Comparison of ENCODE assay signal across 13 cellular contexts in genomic region chr3:156710429-156710828, GRCh38. TPM values are rescaled to one million over a fixed set of nuclear protein-coding genes. Genes with fewer than 3 reads are reported as not detected.
DNase-seq lines count a peak whose midpoint lies in the region; TF ChIP-seq lines count a peak whose summit lies in the region.
"Had no signal": no experiment of that assay in that cellular context is flagged by ENCODE, and none has a peak within 500 bp of the region (broad histone marks: within the 10 kb centered on the region; RNA-seq: fewer than 3 reads in every experiment).

No MANE protein-coding gene starts in this region.

- intact Hi-C loops in activated naive CD4-positive, alpha-beta T cell treated with anti-CD3 and anti-CD28 coated beads for 36 hours (cut with micrococcal nuclease): no loop called here

- no peak overlapping the region for H2BK12ac ChIP-seq in mesenchymal stem cell (ENCODE audit: low read length in 2 of 2)

- WGBS in GM23248 (ENCODE audit: low coverage in 1 of 2, low lambda C conversion rate in 2 of 2, missing lambda C conversion rate in 2 of 2), 2 experiments: 96% methylated on average over 1 of the region's 1 CpG
- WGBS in mesenchymal stem cell: 92% methylated on average over 1 of the region's 1 CpG

- H2AFZ ChIP-seq in ACC112 (ENCODE audit: low read length, unreplicated experiment) (no peak overlapping the region), GM23248 (no peak overlapping the region), mesenchymal stem cell (ENCODE audit: low read depth, low read length) (no peak overlapping the region)

- in situ Hi-C loops in GM23248 (cut with MboI) (no loop called here), G401 (cut with HindIII; ENCODE audit: low sequenced_read_pairs) (no loop called here)

- no peak overlapping the region for H3K18ac ChIP-seq in mesenchymal stem cell (ENCODE audit: low read depth in 1 of 2, low read length in 2 of 2)

- no peak overlapping the region for H3K4me3 ChIP-seq in ACC112 (ENCODE audit: low read depth, low read length)
- no peak overlapping the region for H3K4me3 ChIP-seq in GM23248
- no peak overlapping the region for H3K4me3 ChIP-seq in mesenchymal stem cell (ENCODE audit: insufficient read depth in 1 of 2, low read depth in 1 of 2, low read length in 2 of 2)
- H3K4me3 ChIP-seq: A549 had no signal

- H3K4me2 ChIP-seq in GM23248 (ENCODE audit: unreplicated experiment): no peak overlapping the region
- no peak overlapping the region for H3K4me2 ChIP-seq in mesenchymal stem cell (ENCODE audit: low read length, poor library complexity, severe bottlenecking)

- TF ChIP-seq CTCF in chondrocyte (IDR thresholded peaks at IDR 0.05): no peak

- H3K27ac ChIP-seq in ACC112 (ENCODE audit: low read depth, low read length): peak overlapping the region; percentile 22; the same call in 1 of the 2 replicates
- peak overlapping the region; percentile 2 for H3K27ac ChIP-seq in GM23248
- H3K27ac ChIP-seq in mesenchymal stem cell (ENCODE audit: low read length, poor library complexity, severe bottlenecking): peak overlapping the region; percentile 13
- H3K27ac ChIP-seq: A549 had no signal

- H3K23ac ChIP-seq in mesenchymal stem cell (ENCODE audit: low read length in 2 of 2): no peak overlapping the region

- H3K4me3 Mint-ChIP-seq in chondrocyte (ENCODE audit: unreplicated experiment): no peak overlapping the region
- H3K4me3 Mint-ChIP-seq in activated naive CD4-positive, alpha-beta T cell treated with anti-CD3 and anti-CD28 coated beads for 36 hours: no peak overlapping the region
- H3K4me3 Mint-ChIP-seq: CD14-positive monocyte; CD8-positive, alpha-beta T cell had no signal

- no peak overlapping the region for H2BK120ac ChIP-seq in mesenchymal stem cell (ENCODE audit: low read depth, low read length)

- peaks cover 78% of the 10 kb centered on the region for H3F3A ChIP-seq in GM23248 (ENCODE audit: insufficient read depth)

- H2BK5ac ChIP-seq in mesenchymal stem cell (ENCODE audit: low read depth, low read length, poor library complexity, severe bottlenecking): no peak overlapping the region

- no peaks in the 10 kb centered on the region for H3K27me3 ChIP-seq in ACC112 (ENCODE audit: insufficient read depth, low read length)
- H3K27me3 ChIP-seq in GM23248 (replicated peaks; ENCODE audit: insufficient read depth): no peaks in the 10 kb centered on the region
- H3K27me3 ChIP-seq in mesenchymal stem cell (ENCODE audit: control insufficient read depth in 1 of 2, insufficient read depth in 1 of 2, low read length in 2 of 2): no peaks in the 10 kb centered on the region

- CTCF ChIA-PET in activated naive CD4-positive, alpha-beta T cell treated with anti-CD3 and anti-CD28 coated beads for 36 hours (lab: Charles Lee): no interaction called here

- peak overlapping the region; percentile 57 for H2AK5ac ChIP-seq in mesenchymal stem cell (ENCODE audit: low read length, severe bottlenecking)

- H4K91ac ChIP-seq in mesenchymal stem cell (ENCODE audit: low read length): no peak overlapping the region

- peak overlapping the region; percentile 8 for H3K27ac Mint-ChIP-seq in chondrocyte (ENCODE audit: unreplicated experiment)
- no peak overlapping the region for H3K27ac Mint-ChIP-seq in activated naive CD4-positive, alpha-beta T cell treated with anti-CD3 and anti-CD28 coated beads for 36 hours
- H3K27ac Mint-ChIP-seq: CD14-positive monocyte; CD8-positive, alpha-beta T cell had no signal

- no peak overlapping the region for H3K4ac ChIP-seq in mesenchymal stem cell (ENCODE audit: low read depth in 1 of 2, low read length in 2 of 2)

- H3K36me3 ChIP-seq in ACC112 (ENCODE audit: insufficient read depth, low read length): peaks cover 49% of the 10 kb centered on the region
- peaks cover 75% of the 10 kb centered on the region for H3K36me3 ChIP-seq in GM23248 (ENCODE audit: low read depth)
- peaks cover 6 to 64% of the 10 kb centered on the region in 2 experiments for H3K36me3 ChIP-seq in mesenchymal stem cell (ENCODE audit: control insufficient read depth in 1 of 2, insufficient read depth in 2 of 2, low read depth in 1 of 2, low read length in 2 of 2)

- H3K79me2 ChIP-seq in ACC112 (ENCODE audit: control insufficient read depth, insufficient read depth, low read length, unreplicated experiment) (peaks cover 9% of the 10 kb centered on the region), GM23248 (ENCODE audit: insufficient read depth) (peaks cover 63% of the 10 kb centered on the region)

- H3K4me1 ChIP-seq in ACC112 (ENCODE audit: control insufficient read depth, insufficient read depth, low read length, unreplicated experiment) (peaks cover 6% of the 10 kb centered on the region), GM23248 (ENCODE audit: insufficient read depth) (peaks cover 20% of the 10 kb centered on the region), mesenchymal stem cell (ENCODE audit: control insufficient read depth, insufficient read depth, low read depth, low read length) (no peaks in the 10 kb centered on the region)

- H3K27me3 Mint-ChIP-seq in chondrocyte (ENCODE audit: low read depth): no peaks in the 10 kb centered on the region
- H3K27me3 Mint-ChIP-seq in activated naive CD4-positive, alpha-beta T cell treated with anti-CD3 and anti-CD28 coated beads for 36 hours (ENCODE audit: low read depth): no peaks in the 10 kb centered on the region

- H3K14ac ChIP-seq in mesenchymal stem cell (ENCODE audit: low read length in 2 of 2): no peak overlapping the region

- no peak overlapping the region for H3K9ac ChIP-seq in GM23248
- H3K9ac ChIP-seq in mesenchymal stem cell (ENCODE audit: low read length): no peak overlapping the region

- no peak overlapping the region for H4K8ac ChIP-seq in mesenchymal stem cell (ENCODE audit: low read length)

- H3K9me2 ChIP-seq in GM23248 (ENCODE audit: insufficient read depth): no peaks in the 10 kb centered on the region

- DNase-seq in GM23248: no peak
- DNase-seq in chondrocyte (ENCODE audit: low spot score): no peak
- no peak for DNase-seq in mesenchymal stem cell
- DNase-seq in 8988T: no peak
- DNase-seq in G401 (ENCODE audit: low spot score): no peak
- DNase-seq in activated naive CD4-positive, alpha-beta T cell treated with anti-CD3 and anti-CD28 coated beads for 36 hours: no peak
- DNase-seq: CD8-positive, alpha-beta T cell; COR-L47; DND-41; GF-D8 had no signal

- H3K9me3 Mint-ChIP-seq in chondrocyte (ENCODE audit: low read depth): no peaks in the 10 kb centered on the region
- no peaks in the 10 kb centered on the region for H3K9me3 Mint-ChIP-seq in activated naive CD4-positive, alpha-beta T cell treated with anti-CD3 and anti-CD28 coated beads for 36 hours
- H3K9me3 Mint-ChIP-seq: CD8-positive, alpha-beta T cell had no signal

- H3K9me3 ChIP-seq in GM23248 (ENCODE audit: low read depth) (no peaks in the 10 kb centered on the region), mesenchymal stem cell (ENCODE audit: control insufficient read depth, low read length) (no peaks in the 10 kb centered on the region)
- H3K9me3 ChIP-seq: A549 had no signal

- H3K4me1 Mint-ChIP-seq in chondrocyte (ENCODE audit: low read depth): peaks cover 19% of the 10 kb centered on the region
- H3K4me1 Mint-ChIP-seq in activated naive CD4-positive, alpha-beta T cell treated with anti-CD3 and anti-CD28 coated beads for 36 hours (ENCODE audit: low read depth): peaks cover 3% of the 10 kb centered on the region

- no peak overlapping the region for H2BK15ac ChIP-seq in mesenchymal stem cell (ENCODE audit: low read depth, poor library complexity, severe bottlenecking)

- H3K36me3 Mint-ChIP-seq in chondrocyte (ENCODE audit: low read depth): peaks cover 30% of the 10 kb centered on the region
- peaks cover 14% of the 10 kb centered on the region for H3K36me3 Mint-ChIP-seq in activated naive CD4-positive, alpha-beta T cell treated with anti-CD3 and anti-CD28 coated beads for 36 hours (ENCODE audit: low read depth)

- H4K20me1 ChIP-seq in GM23248 (ENCODE audit: insufficient read depth): no peaks in the 10 kb centered on the region

- peaks cover 2% of the 10 kb centered on the region for H3K79me1 ChIP-seq in mesenchymal stem cell (replicated peaks; ENCODE audit: low read length, poor library complexity, severe bottlenecking)

RNA-seq across cellular contexts. Expression of gene TIPARP, which starts 36.0 kb away (rescaled TPM):
- 89.5 and 103 TPM in 2 replicates for total RNA-seq in GM23248 (2014; rRNA removed; shearing (Covaris generic))
- 35.1 and 39.7 TPM in 2 replicates for polyA plus RNA-seq in GM23248 (2016; fragmentation: Nextera tagmentation; extraction: Ambion mirVana)
- 65.3 to 90.5 TPM (median 65.3 TPM) in 3 replicates for total RNA-seq in chondrocyte
- 6.3 TPM for polyA plus RNA-seq in mesenchymal stem cell (2013, experiment 1 of 2)
- polyA plus RNA-seq in mesenchymal stem cell (2013, experiment 2 of 2): 5.7 TPM
- total RNA-seq in G401 (2014; rRNA removed; shearing (Covaris generic)): 26.5 and 33.1 TPM in 2 replicates
- 10 to 100 TPM; 15.7 to 17.1 TPM for total RNA-seq in activated naive CD4-positive, alpha-beta T cell treated with anti-CD3 and anti-CD28 coated beads for 36 hours
